ENCODE assay signal across 9 cellular contexts in genomic region chr1:88655685-88656299, GRCh38. TPM values are rescaled to one million over a fixed set of nuclear protein-coding genes. Genes with fewer than 3 reads are reported as not detected.
DNase-seq lines count a peak whose midpoint lies in the region; ATAC-seq and TF ChIP-seq lines count a peak whose summit lies in the region.
"Had no signal": no experiment of that assay in that cellular context is flagged by ENCODE, and none has a peak within 500 bp of the region (broad histone marks: within the 10 kb centered on the region; RNA-seq: fewer than 3 reads in every experiment).

No MANE protein-coding gene starts in this region.

- intact Hi-C loops in dorsolateral prefrontal cortex (cut with DNase I), result loop anchor here (5.0 to 10.0 kb wide), 2 partner anchors 219 to 222 kb away; no protein-coding TSS in a partner anchor

- H3K27me3 ChIP-seq in dorsolateral prefrontal cortex (no peaks in the 10 kb centered on the region), osteoblast (ENCODE audit: insufficient read depth, low read length) (no peaks in the 10 kb centered on the region)

- TF ChIP-seq CTCF in dorsolateral prefrontal cortex (IDR thresholded peaks at IDR 0.05 in 54 of 56, conservative IDR thresholded peaks at IDR 0.05 in 2 of 56; ENCODE audit: low read depth in 1 of 56, partially characterized antibody in 56 of 56), result peak; percentile 60 to 98 (median 79)
- peak; percentile 66 for TF ChIP-seq CTCF in osteoblast (IDR thresholded peaks at IDR 0.05; ENCODE audit: extremely low read depth, low read depth, low read length)

- H3K4me1 ChIP-seq in osteoblast (ENCODE audit: insufficient read depth, low read length), result no peaks in the 10 kb centered on the region

- H3K36me3 Mint-ChIP-seq in T-helper 17 cell (ENCODE audit: low read depth), result no peaks in the 10 kb centered on the region
- H3K36me3 Mint-ChIP-seq: CD8-positive, alpha-beta memory T cell had no signal

- H3K9me3 ChIP-seq in osteoblast (ENCODE audit: low read depth, low read length) (no peaks in the 10 kb centered on the region), T-helper 17 cell (ENCODE audit: control insufficient read depth, low read length, poor library complexity, severe bottlenecking) (no peaks in the 10 kb centered on the region)

- peaks cover 3% of the 10 kb centered on the region for H3K4me1 Mint-ChIP-seq in T-helper 17 cell

- peaks cover 6% of the 10 kb centered on the region for H3K27me3 Mint-ChIP-seq in T-helper 17 cell

- no peaks in the 10 kb centered on the region for H4K20me1 ChIP-seq in osteoblast (ENCODE audit: insufficient read depth, low read length)

- H3K27ac ChIP-seq in dorsolateral prefrontal cortex, result no peak overlapping the region
- no peak overlapping the region for H3K27ac ChIP-seq in osteoblast (ENCODE audit: low read depth, low read length)

- H3K4me3 ChIP-seq in dorsolateral prefrontal cortex (no peak overlapping the region), osteoblast (ENCODE audit: insufficient read depth, low read length) (no peak overlapping the region)

- H3K4me2 ChIP-seq in osteoblast (ENCODE audit: insufficient read depth, low read length), result no peak overlapping the region

- no peaks in the 10 kb centered on the region for H3K79me2 ChIP-seq in osteoblast (ENCODE audit: insufficient read depth, low read length)

- peak overlapping the region; percentile 26 for H2AFZ ChIP-seq in osteoblast (ENCODE audit: low read length)

- no peak overlapping the region for H3K4me3 Mint-ChIP-seq in T-helper 17 cell
- H3K4me3 Mint-ChIP-seq: CD8-positive, alpha-beta memory T cell had no signal

- H3K27ac Mint-ChIP-seq in T-helper 17 cell, result no peak overlapping the region
- H3K27ac Mint-ChIP-seq: CD8-positive, alpha-beta memory T cell had no signal

- no peak for ATAC-seq in T-helper 17 cell
- ATAC-seq in GM18517 (IDR thresholded peaks at IDR 0.05; ENCODE audit: unreplicated experiment), result no peak

- no peaks in the 10 kb centered on the region for H3K36me3 ChIP-seq in osteoblast (ENCODE audit: insufficient read depth, low read length)

- peak; percentile 7 for DNase-seq in NCI-H1092 treated with DMSO at 0.1 percent for 48 hours (lab: John Stamatoyannopoulos, UW)
- no peak for DNase-seq in NCI-H1092 (lab: John Stamatoyannopoulos, UW)
- DNase-seq in NCI-H2227 treated with DMSO at 0.1 percent for 48 hours (lab: John Stamatoyannopoulos, UW), result peak; percentile 17
- DNase-seq in dorsolateral prefrontal cortex, result no peak
- DNase-seq in osteoblast (ENCODE audit: insufficient read length, low spot score, missing footprints), result peak; percentile 47
- DNase-seq in activated CD4-positive, alpha-beta T cell treated with anti-CD3 and anti-CD28 coated beads for 48 hours, result no peak
- no peak for DNase-seq in T-helper 17 cell

RNA-seq across cellular contexts. Expression of gene PKN2, which starts 28.3 kb away (rescaled TPM):
- total RNA-seq in dorsolateral prefrontal cortex, result 10 to 100 TPM; 26.8 to 61.3 (median 41.1) TPM
- total RNA-seq in osteoblast, result 41.5 and 43.4 TPM in 2 replicates
- 10 to 100 TPM; 35.0 to 42.6 TPM for total RNA-seq in T-helper 17 cell

Comparison
In these comparisons a context has a peak if more than half of its experiments do, and no peak if none do; other contexts are left out.
1. DNase-seq: peak in NCI-H1092 treated with DMSO at 0.1 percent for 48 hours (single experiment), NCI-H2227 treated with DMSO at 0.1 percent for 48 hours (single experiment) and osteoblast (single experiment); none in NCI-H1092 (single experiment), dorsolateral prefrontal cortex (0 of 10), activated CD4-positive, alpha-beta T cell treated with anti-CD3 and anti-CD28 coated beads for 48 hours (single experiment) and T-helper 17 cell (0 of 3).